In genomic region chr3:50256978-50257890, GRCh38 we compare ENCODE assay signal across 1 cellular context.
TF ChIP-seq lines count a peak whose summit lies in the region.

No MANE protein-coding gene starts in this region.

TF ChIP-seq in HepG2, 621 proteins besides CTCF, POLR2A, EP300 and RAD21:
- no peak for TF ChIP-seq REL (CRISPR knock-in tag; conservative IDR thresholded peaks at IDR 0.05)
- no peak for TF ChIP-seq LBX2 (CRISPR knock-in tag; IDR thresholded peaks at IDR 0.05; ENCODE audit: borderline replicate concordance)
- TF ChIP-seq SALL1 (CRISPR knock-in tag; IDR thresholded peaks at IDR 0.05): no peak
- TF ChIP-seq ZBTB3 (CRISPR knock-in tag; IDR thresholded peaks at IDR 0.05; ENCODE audit: borderline replicate concordance, low read depth): no peak
- TF ChIP-seq ZNF468 (CRISPR knock-in tag; IDR thresholded peaks at IDR 0.05): no peak
- peak; percentile 72 for TF ChIP-seq STAG1 (CRISPR knock-in tag; IDR thresholded peaks at IDR 0.05)
- no peak for TF ChIP-seq CCAR2 (optimal IDR thresholded peaks at IDR 0.05; ENCODE audit: low read depth, low read length)
- no peak for TF ChIP-seq FOSL2 (CRISPR knock-in tag; IDR thresholded peaks at IDR 0.05)
- no peak for TF ChIP-seq LCORL (IDR thresholded peaks at IDR 0.05)
- no peak for TF ChIP-seq LCORL (CRISPR knock-in tag; IDR thresholded peaks at IDR 0.05)
- no peak for TF ChIP-seq TAF15 (IDR thresholded peaks at IDR 0.05; ENCODE audit: low read depth, low read length, poor library complexity, severe bottlenecking)
- peak; percentile 13; the same call in 1 of the 2 replicates for TF ChIP-seq ZFX (CRISPR knock-in tag; IDR thresholded peaks at IDR 0.05; ENCODE audit: low read depth)
- no peak for TF ChIP-seq ZMYM3 (CRISPR knock-in tag; IDR thresholded peaks at IDR 0.05)
- TF ChIP-seq PBX3 (CRISPR knock-in tag; IDR thresholded peaks at IDR 0.05; ENCODE audit: borderline replicate concordance): no peak
- peak; percentile 61 for TF ChIP-seq SMC3 (IDR thresholded peaks at IDR 0.05; ENCODE audit: low read length)
- TF ChIP-seq ADNP (CRISPR knock-in tag; IDR thresholded peaks at IDR 0.05): no peak
- no peak for TF ChIP-seq BRF2 (CRISPR knock-in tag; IDR thresholded peaks at IDR 0.05)
- no peak for TF ChIP-seq SMAD1 (CRISPR knock-in tag; IDR thresholded peaks at IDR 0.05; ENCODE audit: borderline replicate concordance, low read depth)
- no peak for TF ChIP-seq SKI (IDR thresholded peaks at IDR 0.05; ENCODE audit: partially characterized antibody)
- no peak for TF ChIP-seq KDM4B (CRISPR knock-in tag; IDR thresholded peaks at IDR 0.05)
- no peak for TF ChIP-seq ZNF354B (CRISPR knock-in tag; IDR thresholded peaks at IDR 0.05)
- no peak for TF ChIP-seq MTF2 (CRISPR knock-in tag; IDR thresholded peaks at IDR 0.05; ENCODE audit: borderline replicate concordance)
- TF ChIP-seq MTA1 (CRISPR knock-in tag; IDR thresholded peaks at IDR 0.05; ENCODE audit: borderline replicate concordance): no peak
- TF ChIP-seq BCL3 (CRISPR knock-in tag; IDR thresholded peaks at IDR 0.05): no peak
- TF ChIP-seq MAFG (CRISPR knock-in tag; IDR thresholded peaks at IDR 0.05): no peak
- TF ChIP-seq SAFB2 (CRISPR knock-in tag; IDR thresholded peaks at IDR 0.05; ENCODE audit: borderline replicate concordance, low read depth): no peak
- TF ChIP-seq ZNF574 (CRISPR knock-in tag; IDR thresholded peaks at IDR 0.05): peak; percentile 87
- TF ChIP-seq GABPA (IDR thresholded peaks at IDR 0.05; ENCODE audit: low read depth, low read length): no peak
- peak; percentile 53; the same call in 1 of the 2 replicates for TF ChIP-seq GABPA (CRISPR knock-in tag; IDR thresholded peaks at IDR 0.05; ENCODE audit: low read depth)
- TF ChIP-seq PAXIP1 (CRISPR knock-in tag; conservative IDR thresholded peaks at IDR 0.05): no peak
- TF ChIP-seq ZNF660 (CRISPR knock-in tag; IDR thresholded peaks at IDR 0.05; ENCODE audit: borderline replicate concordance, low read depth): no peak
- TF ChIP-seq ZNF737 (CRISPR knock-in tag; IDR thresholded peaks at IDR 0.05; ENCODE audit: borderline replicate concordance): no peak
- TF ChIP-seq ZNF740 (CRISPR knock-in tag; IDR thresholded peaks at IDR 0.05): no peak
- TF ChIP-seq ZEB1 (IDR thresholded peaks at IDR 0.05; ENCODE audit: insufficient replicate concordance, low read depth): no peak
